Comparison of ENCODE assay signal across 31 cellular contexts in the genomic region with DNA sequence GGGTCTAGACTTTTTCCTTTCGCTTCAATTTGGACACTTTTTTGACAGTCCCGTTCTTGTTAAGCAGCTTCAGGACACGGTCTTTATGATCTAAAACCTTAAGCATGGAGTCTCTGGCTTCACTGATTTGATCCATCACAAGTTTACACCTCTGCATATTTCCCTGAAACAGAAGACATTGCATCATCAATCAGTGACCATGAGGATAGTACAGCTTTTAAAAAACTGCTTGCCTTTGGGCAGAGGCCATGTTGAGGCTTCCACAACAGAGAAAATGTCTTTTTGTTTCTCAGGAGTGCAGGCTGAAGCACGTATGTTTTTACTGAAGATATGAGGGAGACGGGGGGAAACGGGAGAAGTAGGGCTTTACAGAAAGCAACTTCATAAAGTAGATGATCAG.
"Had no signal": no experiment of that assay in that cellular context is flagged by ENCODE, and none has a peak within 500 bp of the region (broad histone marks: within the 10 kb centered on the region; RNA-seq: fewer than 3 reads in every experiment).

No MANE protein-coding gene starts in this region.

- H3K27me3 ChIP-seq: brain microvascular endothelial cell, foreskin keratinocyte, heart left ventricle, pancreas, tibial nerve had no signal

- H3K4me1 ChIP-seq: foreskin keratinocyte, heart left ventricle, pancreas, prostate gland, tibial nerve had no signal

- H3K4me1 Mint-ChIP-seq: activated CD4-positive, alpha-beta memory T cell treated with anti-CD3 and anti-CD28 coated beads, Interleukin-2, amount 10 ng/mL, durations not matched to agents 7 days and 5 days; activated CD4-positive, alpha-beta T cell treated with anti-CD3 and anti-CD28 coated beads, Interleukin-2, amount 10 ng/mL, durations not matched to agents 7 days and 5 days; activated CD8-positive, alpha-beta memory T cell treated with anti-CD3 and anti-CD28 coated beads, Interleukin-2, amount 10 ng/mL, durations not matched to agents 7 days and 5 days; activated naive CD8-positive, alpha-beta T cell treated with anti-CD3 and anti-CD28 coated beads, Interleukin-2, amount 10 ng/mL, durations not matched to agents 7 days and 5 days; activated T-helper 17 cell treated with anti-CD3 and anti-CD28 coated beads, Interleukin-2, amount 50 U/mL, for 72 hours; immature natural killer cell; mesothelial cell of epicardium; naive B cell; stimulated activated memory B cell treated with anti-CD40 and anti-IgM and Interleukin-4, amounts not matched to agents 10 μg/mL and 1 μg/mL and 100 μg/mL, for 72 hours had no signal

- H3K4me3 ChIP-seq: heart left ventricle, pancreas, prostate gland, smooth muscle cell, tibial nerve had no signal

- FAIRE-seq: astrocyte, kidney, pancreas had no signal

- ATAC-seq: activated CD4-positive, CD25-positive, alpha-beta regulatory T cell treated with anti-CD3 and anti-CD28 coated beads, Interleukin-2, amount 50 U/mL, for 24 hours; activated CD8-positive, alpha-beta memory T cell treated with anti-CD3 and anti-CD28 coated beads, Interleukin-2, amount 10 ng/mL, durations not matched to agents 7 days and 5 days; activated T-helper 17 cell treated with anti-CD3 and anti-CD28 coated beads, Interleukin-2, amount 50 U/mL, for 72 hours; esophagus mucosa; foreskin keratinocyte; heart left ventricle; left colon; pancreas; stimulated activated memory B cell treated with anti-CD40 and anti-IgM and Interleukin-4, amounts not matched to agents 10 μg/mL and 1 μg/mL and 100 μg/mL, for 72 hours had no signal

- H3K9me3 Mint-ChIP-seq: activated CD4-positive, alpha-beta memory T cell treated with anti-CD3 and anti-CD28 coated beads, Interleukin-2, amount 10 ng/mL, durations not matched to agents 7 days and 5 days; activated CD4-positive, alpha-beta T cell treated with anti-CD3 and anti-CD28 coated beads, Interleukin-2, amount 10 ng/mL, durations not matched to agents 7 days and 5 days; activated naive CD8-positive, alpha-beta T cell treated with anti-CD3 and anti-CD28 coated beads, Interleukin-2, amount 10 ng/mL, durations not matched to agents 7 days and 5 days; activated T-helper 17 cell treated with anti-CD3 and anti-CD28 coated beads, Interleukin-2, amount 50 U/mL, for 72 hours; immature natural killer cell; mesothelial cell of epicardium; naive B cell; neural crest cell; stimulated activated memory B cell treated with anti-CD40 and anti-IgM and Interleukin-4, amounts not matched to agents 10 μg/mL and 1 μg/mL and 100 μg/mL, for 72 hours had no signal

- H3K27ac Mint-ChIP-seq: activated CD4-positive, alpha-beta memory T cell treated with anti-CD3 and anti-CD28 coated beads, Interleukin-2, amount 10 ng/mL, durations not matched to agents 7 days and 5 days; activated CD4-positive, alpha-beta T cell treated with anti-CD3 and anti-CD28 coated beads, Interleukin-2, amount 10 ng/mL, durations not matched to agents 7 days and 5 days; activated CD8-positive, alpha-beta memory T cell treated with anti-CD3 and anti-CD28 coated beads, Interleukin-2, amount 10 ng/mL, durations not matched to agents 7 days and 5 days; activated naive CD8-positive, alpha-beta T cell treated with anti-CD3 and anti-CD28 coated beads, Interleukin-2, amount 10 ng/mL, durations not matched to agents 7 days and 5 days; activated T-helper 17 cell treated with anti-CD3 and anti-CD28 coated beads, Interleukin-2, amount 50 U/mL, for 72 hours; mesothelial cell of epicardium; stimulated activated memory B cell treated with anti-CD40 and anti-IgM and Interleukin-4, amounts not matched to agents 10 μg/mL and 1 μg/mL and 100 μg/mL, for 72 hours had no signal

- H3K27me3 Mint-ChIP-seq: activated CD4-positive, alpha-beta memory T cell treated with anti-CD3 and anti-CD28 coated beads, Interleukin-2, amount 10 ng/mL, durations not matched to agents 7 days and 5 days; activated CD4-positive, alpha-beta T cell treated with anti-CD3 and anti-CD28 coated beads, Interleukin-2, amount 10 ng/mL, durations not matched to agents 7 days and 5 days; activated CD8-positive, alpha-beta memory T cell treated with anti-CD3 and anti-CD28 coated beads, Interleukin-2, amount 10 ng/mL, durations not matched to agents 7 days and 5 days; activated naive CD8-positive, alpha-beta T cell treated with anti-CD3 and anti-CD28 coated beads, Interleukin-2, amount 10 ng/mL, durations not matched to agents 7 days and 5 days; activated T-helper 17 cell treated with anti-CD3 and anti-CD28 coated beads, Interleukin-2, amount 50 U/mL, for 72 hours; naive B cell; stimulated activated memory B cell treated with anti-CD40 and anti-IgM and Interleukin-4, amounts not matched to agents 10 μg/mL and 1 μg/mL and 100 μg/mL, for 72 hours had no signal

- H3K9me3 ChIP-seq: heart left ventricle, pancreas, prostate gland, tibial nerve had no signal

- H3K4me2 ChIP-seq: smooth muscle cell had no signal

- DNase-seq: activated CD4-positive, alpha-beta memory T cell treated with anti-CD3 and anti-CD28 coated beads, Interleukin-2, amount 10 ng/mL, durations not matched to agents 7 days and 5 days; activated CD4-positive, alpha-beta T cell treated with anti-CD3 and anti-CD28 coated beads, Interleukin-2, amount 10 ng/mL, durations not matched to agents 7 days and 5 days; activated CD8-positive, alpha-beta memory T cell treated with anti-CD3 and anti-CD28 coated beads, Interleukin-2, amount 10 ng/mL, durations not matched to agents 7 days and 5 days; activated gamma-delta T cell treated with Interleukin-2 at 50 U/mL for 16 hours; activated naive CD8-positive, alpha-beta T cell treated with anti-CD3 and anti-CD28 coated beads, Interleukin-2, amount 10 ng/mL, durations not matched to agents 7 days and 5 days; amniotic stem cell; foreskin keratinocyte; heart left ventricle; hypothalamus; immature natural killer cell; kidney; left colon; naive B cell; nucleus accumbens; pancreas; retina; stimulated activated CD4-positive, alpha-beta T cell treated with anti-CD3 and anti-CD28 coated beads, Interleukin-1b, Interleukin-23, amount 100 ng/mL, for 48 hours; stimulated activated CD4-positive, alpha-beta T cell treated with anti-CD3 and anti-CD28 coated beads, Interleukin-4, amount 100 ng/mL, for 4 hours; stimulated activated CD8-positive, alpha-beta memory T cell treated with anti-CD3 and anti-CD28 coated beads, Interleukin-4, amount 100 ng/mL, for 48 hours had no signal

- H3K27ac ChIP-seq: brain microvascular endothelial cell, foreskin keratinocyte, heart left ventricle, pancreas, prostate gland, tibial nerve, VCaP had no signal

- H3K4me3 Mint-ChIP-seq: activated CD4-positive, alpha-beta memory T cell treated with anti-CD3 and anti-CD28 coated beads, Interleukin-2, amount 10 ng/mL, durations not matched to agents 7 days and 5 days; activated CD4-positive, alpha-beta T cell treated with anti-CD3 and anti-CD28 coated beads, Interleukin-2, amount 10 ng/mL, durations not matched to agents 7 days and 5 days; activated CD8-positive, alpha-beta memory T cell treated with anti-CD3 and anti-CD28 coated beads, Interleukin-2, amount 10 ng/mL, durations not matched to agents 7 days and 5 days; activated naive CD8-positive, alpha-beta T cell treated with anti-CD3 and anti-CD28 coated beads, Interleukin-2, amount 10 ng/mL, durations not matched to agents 7 days and 5 days; activated T-helper 17 cell treated with anti-CD3 and anti-CD28 coated beads, Interleukin-2, amount 50 U/mL, for 72 hours; immature natural killer cell; mesothelial cell of epicardium; naive B cell; neural crest cell; stimulated activated memory B cell treated with anti-CD40 and anti-IgM and Interleukin-4, amounts not matched to agents 10 μg/mL and 1 μg/mL and 100 μg/mL, for 72 hours had no signal
